In genomic region chr7:49001610-49002033, GRCh38 we compare ENCODE assay signal across 9 cellular contexts.
DNase-seq lines count a peak whose midpoint lies in the region; ATAC-seq, FAIRE-seq and TF ChIP-seq lines count a peak whose summit lies in the region.
"Had no signal": no experiment of that assay in that cellular context is flagged by ENCODE, and none has a peak within 500 bp of the region (broad histone marks: within the 10 kb centered on the region; RNA-seq: fewer than 3 reads in every experiment).

No MANE protein-coding gene starts in this region.

- H3K36me3 ChIP-seq in brain microvascular endothelial cell (replicated peaks) (no peaks in the 10 kb centered on the region), mucosa of descending colon (ENCODE audit: low read depth) (no peaks in the 10 kb centered on the region)
- H3K36me3 ChIP-seq: ovary had no signal

- H3K9me3 ChIP-seq in mucosa of descending colon = no peaks in the 10 kb centered on the region
- H3K9me3 ChIP-seq: ovary had no signal

- H3K4me3 ChIP-seq in brain microvascular endothelial cell (ENCODE audit: low read depth, low read length) (no peak overlapping the region), mucosa of descending colon (no peak overlapping the region)
- H3K4me3 ChIP-seq: ovary had no signal

- TF ChIP-seq CTCF in brain microvascular endothelial cell (IDR thresholded peaks at IDR 0.05; ENCODE audit: low read depth, low read length, missing control alignments) = peak; percentile 29
- TF ChIP-seq CTCF in mucosa of descending colon (IDR thresholded peaks at IDR 0.05) = no peak

- no peaks in the 10 kb centered on the region for H3K4me1 ChIP-seq in mucosa of descending colon (ENCODE audit: low read depth)

- DNase-seq in GF-D8 (lab: John Stamatoyannopoulos, UW) = peak; percentile 26
- peak; percentile 21 for DNase-seq in GM19239 (ENCODE audit: insufficient read length, low spot score)
- peak; percentile 34 for DNase-seq in NCI-H69 (lab: John Stamatoyannopoulos, UW)
- DNase-seq in brain microvascular endothelial cell = no peak
- DNase-seq in mucosa of descending colon = peak in 1 of 3 donors; percentile 35
- no peak for DNase-seq in NCI-H2227 (lab: John Stamatoyannopoulos, UW; ENCODE audit: unreplicated experiment)
- no peak for DNase-seq in activated gamma-delta T cell treated with Interleukin-2 at 50 U/mL for 16 hours

- no peak overlapping the region for H3K27ac ChIP-seq in brain microvascular endothelial cell
- H3K27ac ChIP-seq: ovary had no signal

- peak; percentile 91 for ATAC-seq in HG03060 (IDR thresholded peaks at IDR 0.05; ENCODE audit: low read depth, unreplicated experiment)
- ATAC-seq in mucosa of descending colon = peak; percentile 67

- H3K27me3 ChIP-seq in brain microvascular endothelial cell (replicated peaks) = no peaks in the 10 kb centered on the region
- H3K27me3 ChIP-seq: ovary had no signal

- intact Hi-C loops in mucosa of descending colon (cut with DNase I, micrococcal nuclease) = no loop called here

- peak; percentile 75 for FAIRE-seq in GM19239 (lab: Jason Lieb, UNC)

- in situ Hi-C loops in brain microvascular endothelial cell (cut with HindIII; ENCODE audit: low pct_ligation_motif_present, low sequenced_read_pairs) = no loop called here

Comparison
In these comparisons a context has a peak if more than half of its experiments do, and no peak if none do; other contexts are left out.
1. DNase-seq: peak in GF-D8 (single experiment), GM19239 (single experiment) and NCI-H69 (single experiment); none in brain microvascular endothelial cell (single experiment), NCI-H2227 (single experiment) and activated gamma-delta T cell treated with Interleukin-2 at 50 U/mL for 16 hours (single experiment).